16 cellular contexts compared by ENCODE assay signal in genomic region chr17:20996724-20997615, GRCh38. TPM values are rescaled to one million over a fixed set of nuclear protein-coding genes. Genes with fewer than 3 reads are reported as not detected.
A peak's percentile ranks its signal among the peaks of the same experiment; 100 is the strongest.
DNase-seq lines count a peak whose midpoint lies in the region; ATAC-seq, FAIRE-seq and TF ChIP-seq lines count a peak whose summit lies in the region.
"Had no signal": no experiment of that assay in that cellular context is flagged by ENCODE, and none has a peak within 500 bp of the region (broad histone marks: within the 10 kb centered on the region; RNA-seq: fewer than 3 reads in every experiment).

No MANE protein-coding gene starts in this region.

- no peak for TF ChIP-seq POLR2A in A549 (IDR thresholded peaks at IDR 0.05; ENCODE audit: low read length)
- TF ChIP-seq POLR2A in GM18505 (IDR thresholded peaks at IDR 0.05; ENCODE audit: borderline replicate concordance, extremely low read depth, insufficient read depth, insufficient read length) = no peak

- 79% methylated on average over 11 of the region's 12 CpGs for WGBS in A549 (ENCODE audit: missing lambda C conversion rate)

- TF ChIP-seq RAD21 in A549 (conservative IDR thresholded peaks at IDR 0.05 in 1 of 2, IDR thresholded peaks at IDR 0.05 in 1 of 2) = no peak

- H3K4me1 Mint-ChIP-seq in naive thymus-derived CD8-positive, alpha-beta T cell = peaks cover 18 to 50% (median 36%) of the 10 kb centered on the region in 4 donors

- H3K36me3 Mint-ChIP-seq in naive thymus-derived CD8-positive, alpha-beta T cell = peaks cover 0 to 32% (median 7%) of the 10 kb centered on the region in 3 donors

- H3K4me3 ChIP-seq in A549 (no peak overlapping the region), HEK293 (ENCODE audit: low read depth, low read length) (no peak overlapping the region)
- H3K4me3 ChIP-seq: ascending aorta, thyroid gland had no signal

- H3K9me3 ChIP-seq in A549 = no peaks in the 10 kb centered on the region
- H3K9me3 ChIP-seq in HEK293 (ENCODE audit: control insufficient read depth, insufficient read depth, low read depth, low read length) = no peaks in the 10 kb centered on the region
- H3K9me3 ChIP-seq: ascending aorta, thyroid gland had no signal

- CTCF ChIA-PET in A549 (lab: Yijun Ruan, JAX) = interaction anchor here (4.0 kb wide), 1 partner anchor 53 kb away, joined by 20 read pairs; no protein-coding TSS in a partner anchor
- CTCF ChIA-PET in HEK293 (lab: Yijun Ruan, JAX) = interaction anchor here (0.5 kb wide), 1 partner anchor 53 kb away, joined by 3 read pairs; no protein-coding TSS in a partner anchor

- H3K27ac ChIP-seq in A549 = no peak overlapping the region
- H3K27ac ChIP-seq in HEK293 (ENCODE audit: extremely low read depth, low read depth, low read length) = no peak overlapping the region
- peak overlapping the region; percentile 61 for H3K27ac ChIP-seq in caudate nucleus (ENCODE audit: low read depth, low read length)
- H3K27ac ChIP-seq: ascending aorta, thyroid gland had no signal

- no peak overlapping the region for H3K4me2 ChIP-seq in A549

- no peak overlapping the region for H3K4me3 Mint-ChIP-seq in naive thymus-derived CD8-positive, alpha-beta T cell
- H3K4me3 Mint-ChIP-seq: activated CD4-positive, alpha-beta T cell treated with anti-CD3 and anti-CD28 coated beads, Interleukin-2, amount 10 ng/mL, durations not matched to agents 7 days and 5 days; activated naive CD4-positive, alpha-beta T cell treated with anti-CD3 and anti-CD28 coated beads for 36 hours had no signal

- no peaks in the 10 kb centered on the region for H3K9me3 Mint-ChIP-seq in naive thymus-derived CD8-positive, alpha-beta T cell
- H3K9me3 Mint-ChIP-seq: activated CD4-positive, alpha-beta T cell treated with anti-CD3 and anti-CD28 coated beads, Interleukin-2, amount 10 ng/mL, durations not matched to agents 7 days and 5 days; activated naive CD4-positive, alpha-beta T cell treated with anti-CD3 and anti-CD28 coated beads for 36 hours had no signal

- peak overlapping the region in 6 of 10 donors; percentile 24 to 83 (median 40) for H3K27ac Mint-ChIP-seq in naive thymus-derived CD8-positive, alpha-beta T cell
- H3K27ac Mint-ChIP-seq: activated naive CD4-positive, alpha-beta T cell treated with anti-CD3 and anti-CD28 coated beads for 36 hours had no signal

- H3K4me1 ChIP-seq in A549 = peaks cover 13% of the 10 kb centered on the region; the same call in 2 of the 3 replicates
- peaks cover 3% of the 10 kb centered on the region; the same call in 1 of the 2 replicates for H3K4me1 ChIP-seq in HEK293 (ENCODE audit: control insufficient read depth, insufficient read depth, low read length)

- TF ChIP-seq EP300 in A549 (IDR thresholded peaks at IDR 0.05) = no peak

- POLR2A ChIA-PET in A549 (lab: Yijun Ruan, JAX) = no interaction called here
- POLR2A ChIA-PET in HEK293 (lab: Yijun Ruan, JAX) = no interaction called here
- POLR2A ChIA-PET in naive thymus-derived CD8-positive, alpha-beta T cell (lab: Charles Lee) = no interaction called here

- TF ChIP-seq CTCF in A549 (IDR thresholded peaks at IDR 0.05) (no peak), HEK293 (tag by site-specific recombination; IDR thresholded peaks at IDR 0.05) (no peak)

- DNase-seq in A549 (ENCODE audit: low read depth in 1 of 2, low spot score in 1 of 2) = no peak
- DNase-seq in caudate nucleus (lab: John Stamatoyannopoulos, UW) = no peak
- DNase-seq in naive thymus-derived CD8-positive, alpha-beta T cell = no peak
- DNase-seq in AG08395 (ENCODE audit: low spot score) = no peak
- DNase-seq in COR-L47 (lab: John Stamatoyannopoulos, UW) = no peak
- DNase-seq: activated CD4-positive, alpha-beta T cell treated with anti-CD3 and anti-CD28 coated beads, Interleukin-2, amount 10 ng/mL, durations not matched to agents 7 days and 5 days; activated naive CD4-positive, alpha-beta T cell treated with anti-CD3 and anti-CD28 coated beads for 36 hours; DMS79 treated with DMSO at 0.1 percent for 48 hours; kidney glomerular epithelial cell; NCI-H1048; NCI-H1930; thyroid gland had no signal

- peak; percentile 3 to 11; a peak in 4 of 6 replicates for ATAC-seq in A549
- ATAC-seq in naive thymus-derived CD8-positive, alpha-beta T cell = no peak
- no peak for ATAC-seq in GM18505 (IDR thresholded peaks at IDR 0.05; ENCODE audit: unreplicated experiment)
- no peak for ATAC-seq in GM21825 (IDR thresholded peaks at IDR 0.05; ENCODE audit: unreplicated experiment)

- peaks cover 16 to 38% of the 10 kb centered on the region in 2 experiments for H3K36me3 ChIP-seq in HEK293 (ENCODE audit: control insufficient read depth in 2 of 2, insufficient read depth in 1 of 2, low read length in 2 of 2)

- FAIRE-seq in A549 (lab: Jason Lieb, UNC) = no peak

- no peaks in the 10 kb centered on the region for H3K27me3 Mint-ChIP-seq in naive thymus-derived CD8-positive, alpha-beta T cell
- H3K27me3 Mint-ChIP-seq: activated CD4-positive, alpha-beta T cell treated with anti-CD3 and anti-CD28 coated beads, Interleukin-2, amount 10 ng/mL, durations not matched to agents 7 days and 5 days had no signal

TF ChIP-seq in A549, 52 proteins besides CTCF, POLR2A, EP300 and RAD21 (continues in another document):
- TF ChIP-seq HOXA7 (CRISPR knock-in tag; IDR thresholded peaks at IDR 0.05) (no peak), HES2 (IDR thresholded peaks at IDR 0.05) (no peak), TP53 (CRISPR knock-in tag; IDR thresholded peaks at IDR 0.05) (no peak), ZFP36 (IDR thresholded peaks at IDR 0.05; ENCODE audit: borderline replicate concordance, partially characterized antibody) (no peak), HMGXB4 (CRISPR knock-in tag; IDR thresholded peaks at IDR 0.05; ENCODE audit: borderline replicate concordance) (no peak), JUNB (IDR thresholded peaks at IDR 0.05) (no peak)

TF ChIP-seq in HEK293, 187 proteins besides CTCF, POLR2A, EP300 and RAD21:
- 0 out of 2 replicates have a peak, but pooled peaks have one; percentile 35 for TF ChIP-seq ZNF600 (tag by site-specific recombination; IDR thresholded peaks at IDR 0.05)
- no peak for TF ChIP-seq TRIM28 (IDR thresholded peaks at IDR 0.05; ENCODE audit: borderline replicate concordance, low read length)
- TF ChIP-seq PRDM4 (tag by site-specific recombination; IDR thresholded peaks at IDR 0.05) = no peak
- TF ChIP-seq ZNF514 (tag by site-specific recombination; IDR thresholded peaks at IDR 0.05) = no peak

RNA-seq across cellular contexts. Expression of gene USP22, which starts 45.8 kb away (rescaled TPM):
- 293 and 300 TPM in 2 replicates for polyA plus RNA-seq in A549 (2011; rRNA removed)
- polyA plus RNA-seq in A549 (2012; cell fraction: cytosol; rRNA removed) = 152 and 192 TPM in 2 replicates
- polyA plus RNA-seq in A549 (2012; cell fraction: nucleus; rRNA removed) = 274 and 304 TPM in 2 replicates
- 130 to 141 TPM (median 134 TPM) in 3 replicates for polyA plus RNA-seq in A549 (2017; fragmentation: RNase III; extraction: RNeasy Plus Mini Kit Qiagen cat#74134 plus additional on column Dnase treatment)
- 312 and 352 TPM in 2 replicates for polyA minus RNA-seq in A549 (2011; rRNA and poly(A)+ RNA removed)
- 100 to 1,000 TPM; 149 to 155 TPM for total RNA-seq in naive thymus-derived CD8-positive, alpha-beta T cell
- 10 to 100 TPM; 33.6 to 40.3 (median 34.3) TPM for polyA plus RNA-seq in naive thymus-derived CD8-positive, alpha-beta T cell

Comparison
In these comparisons a context has a peak if more than half of its experiments do, and no peak if none do; other contexts are left out.
1. ATAC-seq: peak in A549 (2 of 2); none in naive thymus-derived CD8-positive, alpha-beta T cell (0 of 2), GM18505 (single experiment) and GM21825 (single experiment).